ENCODE assay signal across 14 cellular contexts in genomic region chr20:51586005-51586440, GRCh38. TPM values are rescaled to one million over a fixed set of nuclear protein-coding genes. Genes with fewer than 3 reads are reported as not detected.
DNase-seq lines count a peak whose midpoint lies in the region; ATAC-seq and TF ChIP-seq lines count a peak whose summit lies in the region.
"Had no signal": no experiment of that assay in that cellular context is flagged by ENCODE, and none has a peak within 500 bp of the region (broad histone marks: within the 10 kb centered on the region; RNA-seq: fewer than 3 reads in every experiment).

No MANE protein-coding gene starts in this region.

- no peaks in the 10 kb centered on the region for H4K20me1 ChIP-seq in SK-N-SH (ENCODE audit: insufficient read depth)

- H2AFZ ChIP-seq in SK-N-SH (ENCODE audit: low read depth), result no peak overlapping the region; the same call in 1 of the 2 replicates

- H3K4me3 Mint-ChIP-seq in T-cell, result no peak overlapping the region
- H3K4me3 Mint-ChIP-seq: activated B cell treated with CpG ODN at 0.5 μM for 24 hours; activated naive CD4-positive, alpha-beta T cell treated with anti-CD3 and anti-CD28 coated beads, Interleukin-2, amount 50 U/mL, for 24 hours; effector memory CD8-positive, alpha-beta T cell; neural crest cell had no signal

- H3K36me3 Mint-ChIP-seq in T-cell, result no peaks in the 10 kb centered on the region
- H3K36me3 Mint-ChIP-seq: activated naive CD4-positive, alpha-beta T cell treated with anti-CD3 and anti-CD28 coated beads, Interleukin-2, amount 50 U/mL, for 24 hours had no signal

- POLR2A ChIA-PET in AG04450 (lab: Yijun Ruan, JAX) (interaction anchor here (0.7 to 0.8 kb wide), 2 partner anchors 24 to 91 kb away, joined by 3 to 13 read pairs; no protein-coding TSS in a partner anchor), HEK293 (lab: Yijun Ruan, JAX) (no interaction called here), SK-N-SH (lab: Yijun Ruan, JAX) (no interaction called here), GM10248 (lab: Yijun Ruan, JAX) (no interaction called here), T-cell (lab: Charles Lee) (no interaction called here)

- H3K4me2 ChIP-seq in SK-N-SH, result no peak overlapping the region

- in situ Hi-C loops in GM13976 (cut with MboI; ENCODE audit: low sequenced_read_pairs, unreplicated experiment), result no loop called here

- H3K27ac ChIP-seq in AG04450 (ENCODE audit: low read depth, low read length), result peak overlapping the region; percentile 11
- no peak overlapping the region for H3K27ac ChIP-seq in HEK293 (ENCODE audit: extremely low read depth, low read depth, low read length)
- peak overlapping the region in 1 of 2 experiments; percentile 85; a peak in 2 of 4 replicates for H3K27ac ChIP-seq in SK-N-SH (ENCODE audit: low read depth in 2 of 2, low read length in 1 of 2)
- H3K27ac ChIP-seq in stomach, result no peak overlapping the region

- H3K9ac ChIP-seq in SK-N-SH, result no peak overlapping the region; the same call in 1 of the 2 replicates

- H3F3A ChIP-seq in SK-N-SH (replicated peaks; ENCODE audit: insufficient read depth), result peaks cover 16% of the 10 kb centered on the region

- intact Hi-C loops in stomach (cut with DNase I; ENCODE audit: low total_unique reads), result no loop called here

- ATAC-seq in T-cell (replicated peaks in 1 of 4), result no peak
- ATAC-seq: effector memory CD8-positive, alpha-beta T cell had no signal

- no peaks in the 10 kb centered on the region for H3K27me3 Mint-ChIP-seq in T-cell
- H3K27me3 Mint-ChIP-seq: activated naive CD4-positive, alpha-beta T cell treated with anti-CD3 and anti-CD28 coated beads, Interleukin-2, amount 50 U/mL, for 24 hours; effector memory CD8-positive, alpha-beta T cell had no signal

- no peaks in the 10 kb centered on the region for H3K4me1 ChIP-seq in HEK293 (ENCODE audit: control insufficient read depth, insufficient read depth, low read length)
- peaks cover 0 to 3% of the 10 kb centered on the region in 2 experiments; a peak in 1 of 4 replicates for H3K4me1 ChIP-seq in SK-N-SH (ENCODE audit: control insufficient read depth in 1 of 2, insufficient read depth in 2 of 2, low read depth in 1 of 2, low read length in 1 of 2)
- H3K4me1 ChIP-seq in stomach, result no peaks in the 10 kb centered on the region

- H3K36me3 ChIP-seq in HEK293 (ENCODE audit: control insufficient read depth in 2 of 2, insufficient read depth in 1 of 2, low read length in 2 of 2) (no peaks in the 10 kb centered on the region), SK-N-SH (replicated peaks in 1 of 2; ENCODE audit: control insufficient read depth in 1 of 2, insufficient read depth in 2 of 2, low read length in 1 of 2) (no peaks in the 10 kb centered on the region), stomach (no peaks in the 10 kb centered on the region)

- TF ChIP-seq CTCF in AG04450 (IDR thresholded peaks at IDR 0.05; ENCODE audit: low read depth, low read length), result no peak
- no peak for TF ChIP-seq CTCF in HEK293 (tag by site-specific recombination; IDR thresholded peaks at IDR 0.05)
- no peak for TF ChIP-seq CTCF in SK-N-SH (IDR thresholded peaks at IDR 0.05)
- no peak for TF ChIP-seq CTCF in fibroblast of pulmonary artery (IDR thresholded peaks at IDR 0.05; ENCODE audit: low read length, missing control alignments)
- no peak for TF ChIP-seq CTCF in GM10248 (IDR thresholded peaks at IDR 0.05; ENCODE audit: control extremely low read depth, extremely low read depth, low read depth, missing control alignments)
- TF ChIP-seq CTCF in stomach (IDR thresholded peaks at IDR 0.05), result no peak
- TF ChIP-seq CTCF in GM13976 (IDR thresholded peaks at IDR 0.05; ENCODE audit: borderline replicate concordance, control extremely low read depth, extremely low read depth, insufficient read depth, missing control alignments), result no peak

- H3K4me1 Mint-ChIP-seq in T-cell, result peaks cover 6% of the 10 kb centered on the region in 3 donors
- H3K4me1 Mint-ChIP-seq: neural crest cell had no signal

- H3K9me3 Mint-ChIP-seq in T-cell, result no peaks in the 10 kb centered on the region
- H3K9me3 Mint-ChIP-seq: activated B cell treated with CpG ODN at 0.5 μM for 24 hours; activated naive CD4-positive, alpha-beta T cell treated with anti-CD3 and anti-CD28 coated beads, Interleukin-2, amount 50 U/mL, for 24 hours; effector memory CD8-positive, alpha-beta T cell; neural crest cell had no signal

- no peak for TF ChIP-seq RAD21 in SK-N-SH (IDR thresholded peaks at IDR 0.05; ENCODE audit: low read length)

- H3K27ac Mint-ChIP-seq in T-cell, result no peak overlapping the region
- H3K27ac Mint-ChIP-seq: activated B cell treated with CpG ODN at 0.5 μM for 24 hours; activated naive CD4-positive, alpha-beta T cell treated with anti-CD3 and anti-CD28 coated beads, Interleukin-2, amount 50 U/mL, for 24 hours; effector memory CD8-positive, alpha-beta T cell had no signal

- no peak overlapping the region for H3K4me3 ChIP-seq in AG04450 (ENCODE audit: low read depth, low read length)
- no peak overlapping the region for H3K4me3 ChIP-seq in HEK293 (ENCODE audit: low read depth, low read length)
- H3K4me3 ChIP-seq in SK-N-SH (ENCODE audit: low read depth in 2 of 2, low read length in 1 of 2), result no peak overlapping the region
- H3K4me3 ChIP-seq in fibroblast of pulmonary artery (replicated peaks; ENCODE audit: low read depth, low read length), result no peak overlapping the region
- no peak overlapping the region for H3K4me3 ChIP-seq in stomach

- no peaks in the 10 kb centered on the region for H3K27me3 ChIP-seq in AG04450 (ENCODE audit: control insufficient read depth, insufficient read depth, low read length)
- no peaks in the 10 kb centered on the region for H3K27me3 ChIP-seq in SK-N-SH (ENCODE audit: insufficient read depth)
- no peaks in the 10 kb centered on the region for H3K27me3 ChIP-seq in stomach

- H3K9me3 ChIP-seq in AG04450 (ENCODE audit: control insufficient read depth, insufficient read depth, low read length) (no peaks in the 10 kb centered on the region), HEK293 (ENCODE audit: control insufficient read depth, insufficient read depth, low read depth, low read length) (no peaks in the 10 kb centered on the region), SK-N-SH (no peaks in the 10 kb centered on the region), stomach (no peaks in the 10 kb centered on the region)

- 9% methylated on average over 4 of the region's 4 CpGs for WGBS in SK-N-SH (ENCODE audit: low lambda C conversion rate)
- WGBS in stomach, 5 donors, result 81 to 86% (median 83%) methylated on average over 4 of the region's 4 CpGs

- DNase-seq in AG04450 (ENCODE audit: low read depth, low spot score) (no peak), SK-N-SH (no peak), fibroblast of pulmonary artery (ENCODE audit: low read depth) (peak; percentile 68), GM10248 (ENCODE audit: extremely low spot score) (no peak), stomach (no peak), T-cell (no peak), GM13976 (ENCODE audit: low spot score) (no peak)
- DNase-seq: activated B cell treated with CpG ODN at 0.5 μM for 24 hours; effector memory CD8-positive, alpha-beta T cell; NCI-H1417 treated with DMSO at 0.1 percent for 48 hours; stimulated activated CD4-positive, alpha-beta T cell treated with anti-CD3 and anti-CD28 coated beads, Interleukin-15, amount 100 ng/mL, for 24 hours had no signal

- no peak for TF ChIP-seq POLR2A in stomach (IDR thresholded peaks at IDR 0.05)

- no peaks in the 10 kb centered on the region for H3K79me2 ChIP-seq in SK-N-SH (ENCODE audit: insufficient read depth)

- TF ChIP-seq EP300 in SK-N-SH (IDR thresholded peaks at IDR 0.05; ENCODE audit: borderline replicate concordance in 1 of 2, low read depth in 1 of 2, low read length in 1 of 2) (no peak; a peak in 1 of 4 replicates), stomach (IDR thresholded peaks at IDR 0.05) (no peak)

- CTCF ChIA-PET in AG04450 (lab: Charles Lee), result interaction anchor here (0.5 to 1.6 kb wide), 4 partner anchors 9 to 34 kb away, joined by 3 to 8 read pairs (median 4); no protein-coding TSS in a partner anchor
- CTCF ChIA-PET in HEK293 (lab: Yijun Ruan, JAX), result interaction anchor here (1.5 to 1.9 kb wide), 4 partner anchors 9 to 598 kb away, joined by 6 to 7 read pairs (median 6); no protein-coding TSS in a partner anchor
- CTCF ChIA-PET in SK-N-SH (lab: Yijun Ruan, JAX), result interaction anchor here (1.3 to 3.1 kb wide), 5 partner anchors 9 to 598 kb away, joined by 4 to 10 read pairs (median 6); no protein-coding TSS in a partner anchor
- CTCF ChIA-PET in GM10248 (lab: Yijun Ruan, JAX), result interaction anchor here (1.0 to 1.4 kb wide), 3 partner anchors 8 to 200 kb away, joined by 3 to 5 read pairs (median 3); no protein-coding TSS in a partner anchor
- CTCF ChIA-PET in T-cell (lab: Charles Lee), result no interaction called here

- no peaks in the 10 kb centered on the region for H3K9me2 ChIP-seq in SK-N-SH

TF ChIP-seq in HEK293, 187 proteins besides CTCF, POLR2A, EP300 and RAD21 (continues in another document):
- no peak for TF ChIP-seq ZNF639 (tag by site-specific recombination; IDR thresholded peaks at IDR 0.05)

TF ChIP-seq in SK-N-SH, 30 proteins besides CTCF, POLR2A, EP300 and RAD21 (continues in another document):
- no peak for TF ChIP-seq GATA2 (CRISPR knock-in tag; IDR thresholded peaks at IDR 0.05)
- peak; percentile 68 for TF ChIP-seq JUND (IDR thresholded peaks at IDR 0.05)
- no peak for TF ChIP-seq MXI1 (IDR thresholded peaks at IDR 0.05; ENCODE audit: low read depth, low read length)
- peak; percentile 74 for TF ChIP-seq TCF12 (IDR thresholded peaks at IDR 0.05)
- TF ChIP-seq POLR2AphosphoS5 (IDR thresholded peaks at IDR 0.05; ENCODE audit: low read depth, low read length), result no peak; the same call in 1 of the 2 replicates
- no peak for TF ChIP-seq CHD2 (IDR thresholded peaks at IDR 0.05; ENCODE audit: low read length, partially characterized antibody)
- peak; percentile 69 for TF ChIP-seq PBX3 (IDR thresholded peaks at IDR 0.05)
- no peak for TF ChIP-seq NRF1 (IDR thresholded peaks at IDR 0.05; ENCODE audit: low read depth, low read length)
- peak; percentile 69 for TF ChIP-seq FOSL2 (IDR thresholded peaks at IDR 0.05; ENCODE audit: borderline replicate concordance, low read depth)

RNA-seq across cellular contexts. Expression of gene NFATC2, which starts 43.5 kb away (rescaled TPM):
- 0.07 and 0.09 TPM in 2 replicates for polyA plus RNA-seq in AG04450 (2011; rRNA removed)
- polyA minus RNA-seq in AG04450 (2011; rRNA and poly(A)+ RNA removed), result 0.14 and 0.17 TPM in 2 replicates
- polyA plus RNA-seq in SK-N-SH (2012; rRNA removed), result 0.13 and 0.36 TPM in 2 replicates
- 0.21 and 0.28 TPM in 2 replicates for polyA plus RNA-seq in SK-N-SH (2012; cell fraction: cytosol; rRNA removed)
- 0.90 and 1.0 TPM in 2 replicates for polyA plus RNA-seq in SK-N-SH (2012; cell fraction: nucleus; rRNA removed)
- total RNA-seq in stomach, result 10 to 100 TPM in 4 of 5 donors, 1 to 10 TPM in 1; 7.0 to 31.9 (median 11.4) TPM
- polyA plus RNA-seq in stomach, result 1 to 10 TPM; 1.4 to 6.3 (median 3.2) TPM
- 10 to 100 TPM; 49.0 to 75.9 (median 67.0) TPM for total RNA-seq in T-cell

Comparison
In these comparisons a context has a peak if more than half of its experiments do, and no peak if none do; other contexts are left out.
1. CTCF ChIA-PET loops: an anchor here in AG04450 (0.5 to 1.6 kb wide), HEK293 (1.5 to 1.9 kb wide), SK-N-SH (1.3 to 3.1 kb wide) and GM10248 (1.0 to 1.4 kb wide); none called in T-cell.